1 cellular context compared by ENCODE assay signal in genomic region chr3:194572131-194572789, GRCh38.
TF ChIP-seq lines count a peak whose summit lies in the region.

No MANE protein-coding gene starts in this region.

TF ChIP-seq in HEK293, 187 proteins besides CTCF, POLR2A, EP300 and RAD21 (continued from another document):
- TF ChIP-seq ZNF518A (tag by site-specific recombination; conservative IDR thresholded peaks at IDR 0.05; ENCODE audit: low read depth) (no peak; the same call in 1 of the 2 replicates), OSR2 (tag by site-specific recombination; IDR thresholded peaks at IDR 0.05) (peak; percentile 62), ZFHX2 (tag by site-specific recombination; conservative IDR thresholded peaks at IDR 0.05) (peak; percentile 57), ZNF654 (tag by site-specific recombination; IDR thresholded peaks at IDR 0.05; ENCODE audit: low read depth) (no peak), ZNF530 (tag by site-specific recombination; IDR thresholded peaks at IDR 0.05; ENCODE audit: low read depth) (no peak), ZNF791 (tag by site-specific recombination; IDR thresholded peaks at IDR 0.05) (no peak), ZXDB (tag by site-specific recombination; IDR thresholded peaks at IDR 0.05) (peak; percentile 70), OVOL3 (tag by site-specific recombination; IDR thresholded peaks at IDR 0.05) (0 out of 2 replicates have a peak, but pooled peaks have one; percentile 20), ZNF221 (tag by site-specific recombination; IDR thresholded peaks at IDR 0.05; ENCODE audit: borderline replicate concordance) (no peak), ZNF302 (tag by site-specific recombination; IDR thresholded peaks at IDR 0.05; ENCODE audit: low read depth) (no peak), ZNF157 (tag by site-specific recombination; IDR thresholded peaks at IDR 0.05) (no peak), WT1 (tag by site-specific recombination; IDR thresholded peaks at IDR 0.05) (peak; percentile 54; the same call in 1 of the 2 replicates), IKZF3 (tag by site-specific recombination; IDR thresholded peaks at IDR 0.05) (peak; percentile 78), ZNF174 (tag by site-specific recombination; IDR thresholded peaks at IDR 0.05) (no peak), ZBTB10 (tag by site-specific recombination; IDR thresholded peaks at IDR 0.05) (no peak), ZNF140 (tag by site-specific recombination; IDR thresholded peaks at IDR 0.05) (no peak), ZNF843 (tag by site-specific recombination; IDR thresholded peaks at IDR 0.05) (peak; percentile 54; the same call in 1 of the 2 replicates), ZNF391 (tag by site-specific recombination; IDR thresholded peaks at IDR 0.05; ENCODE audit: borderline replicate concordance, low read depth) (peak; percentile 86; the same call in 1 of the 2 replicates), ZNF138 (tag by site-specific recombination; IDR thresholded peaks at IDR 0.05; ENCODE audit: borderline replicate concordance) (no peak), ZNF133 (tag by site-specific recombination; IDR thresholded peaks at IDR 0.05) (no peak), ZFP3 (tag by site-specific recombination; IDR thresholded peaks at IDR 0.05; ENCODE audit: low read depth) (no peak), ZNF544 (tag by site-specific recombination; IDR thresholded peaks at IDR 0.05) (no peak), ZNF626 (tag by site-specific recombination; IDR thresholded peaks at IDR 0.05) (no peak), MEIS1 (CRISPR knock-in tag; IDR thresholded peaks at IDR 0.05; ENCODE audit: borderline replicate concordance) (no peak), ZNF433 (tag by site-specific recombination; IDR thresholded peaks at IDR 0.05; ENCODE audit: low read depth) (no peak), ZNF529 (tag by site-specific recombination; IDR thresholded peaks at IDR 0.05; ENCODE audit: insufficient replicate concordance) (no peak), HOXD13 (CRISPR knock-in tag; IDR thresholded peaks at IDR 0.05; ENCODE audit: borderline replicate concordance) (no peak), PRDM10 (tag by site-specific recombination; IDR thresholded peaks at IDR 0.05) (no peak), HOXC10 (CRISPR knock-in tag; IDR thresholded peaks at IDR 0.05) (no peak), ZNF274 (IDR thresholded peaks at IDR 0.05; ENCODE audit: low read length) (no peak), ZNF274 (tag by site-specific recombination; IDR thresholded peaks at IDR 0.05; ENCODE audit: borderline replicate concordance) (no peak), ZSCAN4 (tag by site-specific recombination; IDR thresholded peaks at IDR 0.05) (0 out of 2 replicates have a peak, but pooled peaks have one; percentile 34), ZNF510 (tag by site-specific recombination; IDR thresholded peaks at IDR 0.05; ENCODE audit: insufficient replicate concordance) (no peak), ZBTB48 (tag by site-specific recombination; IDR thresholded peaks at IDR 0.05) (peak; percentile 47; the same call in 1 of the 2 replicates), KLF9 (tag by site-specific recombination; IDR thresholded peaks at IDR 0.05; ENCODE audit: low read depth) (no peak), ZNF266 (tag by site-specific recombination; IDR thresholded peaks at IDR 0.05; ENCODE audit: low read depth) (no peak), SP2 (tag by site-specific recombination; IDR thresholded peaks at IDR 0.05) (peak; percentile 40), GLIS1 (tag by site-specific recombination; IDR thresholded peaks at IDR 0.05) (peak; percentile 93), ZNF501 (tag by site-specific recombination; IDR thresholded peaks at IDR 0.05) (peak; percentile 60), ZNF311 (tag by site-specific recombination; IDR thresholded peaks at IDR 0.05; ENCODE audit: borderline replicate concordance) (no peak), PRDM1 (tag by site-specific recombination; IDR thresholded peaks at IDR 0.05) (peak; percentile 29; the same call in 1 of the 2 replicates), ZNF37A (tag by site-specific recombination; IDR thresholded peaks at IDR 0.05) (no peak), ZNF558 (tag by site-specific recombination; IDR thresholded peaks at IDR 0.05) (peak; percentile 83)
- TF ChIP-seq, protein P1, sequence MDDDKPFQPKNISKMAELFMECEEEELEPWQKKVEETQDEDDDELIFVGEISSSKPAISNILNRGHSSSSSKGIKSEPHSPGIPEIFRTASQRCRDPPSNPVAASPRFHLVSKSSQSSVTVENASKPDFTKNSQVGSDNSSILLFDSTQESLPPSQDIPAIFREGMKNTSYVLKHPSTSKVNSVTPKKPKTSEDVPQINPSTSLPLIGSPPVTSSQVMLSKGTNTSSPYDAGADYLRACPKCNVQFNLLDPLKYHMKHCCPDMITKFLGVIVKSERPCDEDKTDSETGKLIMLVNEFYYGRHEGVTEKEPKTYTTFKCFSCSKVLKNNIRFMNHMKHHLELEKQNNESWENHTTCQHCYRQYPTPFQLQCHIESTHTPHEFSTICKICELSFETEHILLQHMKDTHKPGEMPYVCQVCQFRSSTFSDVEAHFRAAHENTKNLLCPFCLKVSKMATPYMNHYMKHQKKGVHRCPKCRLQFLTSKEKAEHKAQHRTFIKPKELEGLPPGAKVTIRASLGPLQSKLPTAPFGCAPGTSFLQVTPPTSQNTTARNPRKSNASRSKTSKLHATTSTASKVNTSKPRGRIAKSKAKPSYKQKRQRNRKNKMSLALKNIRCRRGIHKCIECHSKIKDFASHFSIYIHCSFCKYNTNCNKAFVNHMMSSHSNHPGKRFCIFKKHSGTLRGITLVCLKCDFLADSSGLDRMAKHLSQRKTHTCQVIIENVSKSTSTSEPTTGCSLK (tag by site-specific recombination; IDR thresholded peaks at IDR 0.05), result no peak
- TF ChIP-seq, protein P2, sequence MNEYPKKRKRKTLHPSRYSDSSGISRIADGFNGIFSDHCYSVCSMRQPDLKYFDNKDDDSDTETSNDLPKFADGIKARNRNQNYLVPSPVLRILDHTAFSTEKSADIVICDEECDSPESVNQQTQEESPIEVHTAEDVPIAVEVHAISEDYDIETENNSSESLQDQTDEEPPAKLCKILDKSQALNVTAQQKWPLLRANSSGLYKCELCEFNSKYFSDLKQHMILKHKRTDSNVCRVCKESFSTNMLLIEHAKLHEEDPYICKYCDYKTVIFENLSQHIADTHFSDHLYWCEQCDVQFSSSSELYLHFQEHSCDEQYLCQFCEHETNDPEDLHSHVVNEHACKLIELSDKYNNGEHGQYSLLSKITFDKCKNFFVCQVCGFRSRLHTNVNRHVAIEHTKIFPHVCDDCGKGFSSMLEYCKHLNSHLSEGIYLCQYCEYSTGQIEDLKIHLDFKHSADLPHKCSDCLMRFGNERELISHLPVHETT (tag by site-specific recombination; IDR thresholded peaks at IDR 0.05), result peak; percentile 95
- TF ChIP-seq, protein P3, sequence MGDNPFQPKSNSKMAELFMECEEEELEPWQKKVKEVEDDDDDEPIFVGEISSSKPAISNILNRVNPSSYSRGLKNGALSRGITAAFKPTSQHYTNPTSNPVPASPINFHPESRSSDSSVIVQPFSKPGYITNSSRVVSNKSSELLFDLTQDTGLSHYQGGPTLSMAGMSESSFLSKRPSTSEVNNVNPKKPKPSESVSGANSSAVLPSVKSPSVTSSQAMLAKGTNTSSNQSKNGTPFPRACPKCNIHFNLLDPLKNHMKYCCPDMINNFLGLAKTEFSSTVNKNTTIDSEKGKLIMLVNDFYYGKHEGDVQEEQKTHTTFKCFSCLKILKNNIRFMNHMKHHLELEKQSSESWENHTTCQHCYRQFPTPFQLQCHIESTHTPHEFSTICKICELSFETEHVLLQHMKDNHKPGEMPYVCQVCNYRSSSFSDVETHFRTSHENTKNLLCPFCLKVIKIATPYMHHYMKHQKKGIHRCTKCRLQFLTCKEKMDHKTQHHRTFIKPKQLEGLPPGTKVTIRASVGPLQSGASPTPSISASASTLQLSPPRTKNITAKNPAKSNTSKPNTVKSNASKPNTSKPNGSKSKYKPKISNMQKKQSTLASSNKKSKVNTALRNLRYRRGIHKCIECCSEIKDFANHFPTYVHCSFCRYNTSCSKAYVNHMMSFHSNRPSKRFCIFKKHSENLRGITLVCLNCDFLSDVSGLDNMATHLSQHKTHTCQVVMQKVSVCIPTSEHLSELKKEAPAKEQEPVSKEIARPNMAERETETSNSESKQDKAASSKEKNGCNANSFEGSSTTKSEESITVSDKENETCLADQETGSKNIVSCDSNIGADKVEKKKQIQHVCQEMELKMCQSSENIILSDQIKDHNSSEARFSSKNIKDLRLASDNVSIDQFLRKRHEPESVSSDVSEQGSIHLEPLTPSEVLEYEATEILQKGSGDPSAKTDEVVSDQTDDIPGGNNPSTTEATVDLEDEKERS (tag by site-specific recombination; IDR thresholded peaks at IDR 0.05), result no peak; the same call in 1 of the 2 replicates
